Comparison of ENCODE assay signal across 14 cellular contexts in genomic region chr10:88209837-88210552, GRCh38.
DNase-seq lines count a peak whose midpoint lies in the region; ATAC-seq and TF ChIP-seq lines count a peak whose summit lies in the region.
"Had no signal": no experiment of that assay in that cellular context is flagged by ENCODE, and none has a peak within 500 bp of the region (broad histone marks: within the 10 kb centered on the region; RNA-seq: fewer than 3 reads in every experiment).

No MANE protein-coding gene starts in this region.

- peak overlapping the region; percentile 45 to 76 (median 50) for H3K27ac ChIP-seq in gastrocnemius medialis
- H3K27ac ChIP-seq: C4-2B had no signal

- DNase-seq in EL (peak; percentile 52), MV-4-11 (lab: John Stamatoyannopoulos, UW) (peak; percentile 30), fibroblast of gingiva (ENCODE audit: low read depth) (peak; percentile 81), gastrocnemius medialis (peak; percentile 20 to 33), NCI-H146 (lab: John Stamatoyannopoulos, UW) (no peak), progenitor cell of endocrine pancreas (ENCODE audit: low spot score, unreplicated experiment) (no peak)
- DNase-seq: activated effector memory CD4-positive, alpha-beta T cell treated with anti-CD3 and anti-CD28 coated beads, Interleukin-2, amount 50 U/mL, for 16 hours; DMS79 treated with DMSO at 0.1 percent for 48 hours; NCI-H1105 treated with DMSO at 0.1 percent for 48 hours; NCI-H345; nucleus accumbens had no signal

- ATAC-seq in gastrocnemius medialis: peak; percentile 84 to 86
- ATAC-seq in HG02678 (IDR thresholded peaks at IDR 0.05; ENCODE audit: unreplicated experiment): no peak
- no peak for ATAC-seq in GM21367 (IDR thresholded peaks at IDR 0.05; ENCODE audit: unreplicated experiment)

- in situ Hi-C loops in gastrocnemius medialis (cut with MboI; ENCODE audit: low sequenced_read_pairs in 4 of 4): no loop called here

- no peak for TF ChIP-seq CTCF in gastrocnemius medialis (IDR thresholded peaks at IDR 0.05 in 4 of 5, conservative IDR thresholded peaks at IDR 0.05 in 1 of 5)
- TF ChIP-seq CTCF in progenitor cell of endocrine pancreas (IDR thresholded peaks at IDR 0.05; ENCODE audit: unreplicated experiment): no peak

- intact Hi-C loops in gastrocnemius medialis (cut with DNase I; ENCODE audit: low total_unique reads): no loop called here

- peaks cover 18% of the 10 kb centered on the region for H3K27me3 Mint-ChIP-seq in progenitor cell of endocrine pancreas

- H3K4me3 Mint-ChIP-seq in progenitor cell of endocrine pancreas (ENCODE audit: low read depth): no peak overlapping the region

- peaks cover 11 to 25% of the 10 kb centered on the region in 2 donors for H3K4me1 ChIP-seq in gastrocnemius medialis

- no peaks in the 10 kb centered on the region for H3K9me3 ChIP-seq in gastrocnemius medialis

- TF ChIP-seq POLR2A in gastrocnemius medialis (IDR thresholded peaks at IDR 0.05): no peak

- peaks cover 14% of the 10 kb centered on the region for H3K4me1 Mint-ChIP-seq in progenitor cell of endocrine pancreas (ENCODE audit: low read depth)

- H3K9me3 Mint-ChIP-seq in progenitor cell of endocrine pancreas (ENCODE audit: low read depth): no peaks in the 10 kb centered on the region

- no peaks in the 10 kb centered on the region for H3K36me3 Mint-ChIP-seq in progenitor cell of endocrine pancreas (ENCODE audit: insufficient read depth)

- no peak overlapping the region for H3K4me3 ChIP-seq in gastrocnemius medialis

- H3K27me3 ChIP-seq in gastrocnemius medialis: no peaks in the 10 kb centered on the region

- no peak overlapping the region for H3K27ac Mint-ChIP-seq in progenitor cell of endocrine pancreas

- H3K36me3 ChIP-seq in gastrocnemius medialis: no peaks in the 10 kb centered on the region

Comparison
In these comparisons a context has a peak if more than half of its experiments do, and no peak if none do; other contexts are left out.
1. DNase-seq: peak in EL (single experiment), MV-4-11 (single experiment), fibroblast of gingiva (single experiment) and gastrocnemius medialis (2 of 2); none in NCI-H146 (single experiment) and progenitor cell of endocrine pancreas (single experiment).
2. ATAC-seq: peak in gastrocnemius medialis (2 of 2); none in HG02678 (single experiment) and GM21367 (single experiment).